35 cellular contexts compared by ENCODE assay signal in the genomic region with DNA sequence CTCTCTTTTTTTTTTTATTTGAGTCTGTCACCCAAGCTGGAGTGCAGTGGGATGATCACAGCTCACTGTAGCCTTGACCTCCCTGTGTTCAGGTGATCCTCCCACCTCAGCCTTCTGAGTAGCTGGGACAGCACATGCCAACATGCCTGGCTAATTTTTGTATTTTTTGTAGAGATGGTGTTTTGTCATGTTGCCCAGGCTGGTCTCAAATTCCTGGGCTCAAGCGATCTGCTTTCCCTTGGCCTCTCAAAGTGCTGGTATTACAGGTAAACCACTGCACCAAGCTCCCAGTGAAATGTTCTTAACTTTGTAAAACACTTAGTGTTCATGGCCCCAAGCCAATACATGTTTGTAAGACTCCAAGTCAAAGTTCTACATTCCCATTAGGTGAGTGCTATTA.
"Had no signal": no experiment of that assay in that cellular context is flagged by ENCODE, and none has a peak within 500 bp of the region (broad histone marks: within the 10 kb centered on the region; RNA-seq: fewer than 3 reads in every experiment).

No MANE protein-coding gene starts in this region.

- H3K36me3 ChIP-seq: MG63 had no signal

- H3K9ac ChIP-seq: KMS-11 had no signal

- DNase-seq: Karpas-422, Kasumi-1, MG63, MM.1S, MV-4-11, NCI-H1048, NCI-H1092, NCI-H1092 treated with DMSO at 0.1 percent for 48 hours, NCI-H1105, NCI-H1105 treated with DMSO at 0.1 percent for 48 hours, NCI-H1417, NCI-H1417 treated with DMSO at 0.1 percent for 48 hours, NCI-H1436, NCI-H1436 treated with DMSO at 0.1 percent for 48 hours, NCI-H146, NCI-H1694, NCI-H1694 treated with DMSO at 0.1 percent for 48 hours, NCI-H187, NCI-H187 treated with DMSO at 0.1 percent for 48 hours, NCI-H1930, NCI-H2029, NCI-H2029 treated with DMSO at 0.1 percent for 48 hours, NCI-H2081, NCI-H2081 treated with DMSO at 0.1 percent for 48 hours, NCI-H2107, NCI-H2171, NCI-H2171 treated with DMSO at 0.1 percent for 48 hours, NCI-H2227 treated with DMSO at 0.1 percent for 48 hours, NCI-H226, NCI-H345, NCI-H446, NCI-H446 treated with DMSO at 0.1 percent for 48 hours, NCI-H510A, NCI-H510A treated with DMSO at 0.1 percent for 48 hours had no signal

- H3K27me3 ChIP-seq: MG63 had no signal

- H3K27ac ChIP-seq: KMS-11 had no signal

- H3K4me2 ChIP-seq: KMS-11 had no signal

- H3K9me3 ChIP-seq: MG63 had no signal

- H3K4me3 ChIP-seq: MG63 had no signal
